ENCODE assay signal across 25 cellular contexts in genomic region chr10:30990351-30990750, GRCh38.
"Had no signal": no experiment of that assay in that cellular context is flagged by ENCODE, and none has a peak within 500 bp of the region (broad histone marks: within the 10 kb centered on the region; RNA-seq: fewer than 3 reads in every experiment).

No MANE protein-coding gene starts in this region.

- H3K9ac ChIP-seq: SK-N-SH had no signal

- H3K27ac ChIP-seq: PC-9, Peyer's patch, SJSA1 had no signal

- H3K4me3 ChIP-seq: MG63, PC-9, Peyer's patch, SJSA1 had no signal

- H2AFZ ChIP-seq: PC-9 had no signal

- H3K36me3 ChIP-seq: Peyer's patch, SJSA1 had no signal

- H3K27me3 ChIP-seq: MG63, Peyer's patch, SJSA1 had no signal

- DNase-seq: Karpas-422; KG1; MG63; NCI-H1092; NCI-H1105 treated with DMSO at 0.1 percent for 48 hours; NCI-H1417 treated with DMSO at 0.1 percent for 48 hours; NCI-H146; NCI-H1694 treated with DMSO at 0.1 percent for 48 hours; NCI-H1930; NCI-H2081; NCI-H2107; NCI-H2227 treated with DMSO at 0.1 percent for 48 hours; NCI-H524; NCI-H526 treated with DMSO at 0.1 percent for 48 hours; NCI-H748 treated with DMSO at 0.1 percent for 48 hours; NK-92 treated with Interleukin-12 subunit alpha and Interleukin-12 subunit beta, amount 100 ng/mL, for 24 hours; OCI-M1; PC-9; Peyer's patch; Right ventricle myocardium superior; RPMI8226; SIG-M5; SK-N-SH; SW 1271 had no signal

- H3K4me1 ChIP-seq: Peyer's patch had no signal

- H3K9me3 ChIP-seq: Peyer's patch, SJSA1 had no signal

- H3K4me2 ChIP-seq: PC-9, SK-N-SH had no signal
